ENCODE assay signal across 8 cellular contexts in the genomic region with DNA sequence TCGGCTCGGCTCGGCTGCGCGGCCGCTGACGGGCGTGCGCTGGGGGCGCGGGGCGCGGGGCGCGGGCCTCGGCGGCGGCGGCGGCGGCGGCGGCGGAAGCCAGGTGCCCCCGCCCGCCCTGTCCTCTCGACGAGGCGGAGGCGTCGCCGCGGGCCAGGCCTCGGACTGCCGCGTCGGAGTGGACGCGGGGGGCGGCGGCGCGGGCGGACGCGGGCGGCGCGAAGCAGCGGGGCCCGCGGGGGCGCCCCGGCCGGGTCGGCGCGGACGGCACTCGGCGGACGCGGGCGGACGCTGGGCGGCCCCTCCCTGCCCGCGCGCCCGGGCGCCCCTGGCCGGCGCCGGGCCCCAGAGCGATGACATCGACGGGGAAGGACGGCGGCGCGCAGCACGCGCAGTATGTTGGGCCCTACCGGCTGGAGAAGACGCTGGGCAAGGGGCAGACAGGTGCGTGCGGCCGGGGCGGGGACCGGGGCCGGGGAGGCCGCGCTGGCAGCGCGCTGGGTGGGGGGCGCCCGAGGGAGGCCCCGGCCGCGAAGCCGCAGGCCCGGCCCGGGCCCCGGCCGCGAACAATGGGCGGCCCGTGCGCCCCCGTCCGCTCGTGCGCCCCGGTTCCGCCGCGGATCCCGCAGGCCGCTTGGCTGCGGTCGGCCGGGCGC. TPM values are rescaled to one million over a fixed set of nuclear protein-coding genes. Genes with fewer than 3 reads are reported as not detected.
A peak's percentile ranks its signal among the peaks of the same experiment; 100 is the strongest.
DNase-seq lines count a peak whose midpoint lies in the region; ATAC-seq and TF ChIP-seq lines count a peak whose summit lies in the region.

Gene BRSK2, plus strand, starts transcription at position 3 of the 656 bp plus-strand sequence. Its CDS starts 351 bp downstream, at position 354.

- CTCF ChIA-PET in AG04450 (lab: Charles Lee) = interaction anchor here (0.6 kb wide), 1 partner anchor 106 kb away, joined by 3 read pairs; no protein-coding TSS in a partner anchor

- ATAC-seq in HG03108 (IDR thresholded peaks at IDR 0.05; ENCODE audit: unreplicated experiment) (peak; percentile 8), HG02938 (IDR thresholded peaks at IDR 0.05; ENCODE audit: unreplicated experiment) (no peak), HG02885 (IDR thresholded peaks at IDR 0.05; ENCODE audit: poor library complexity, unreplicated experiment) (no peak)

- DNase-seq in AG04450 (ENCODE audit: low read depth, low spot score) (no peak), caudate nucleus (lab: John Stamatoyannopoulos, UW) (no peak), SK-N-DZ (ENCODE audit: low spot score) (no peak), NCI-H2107 (lab: John Stamatoyannopoulos, UW) (no peak)

- peaks cover 26% of the 10 kb centered on the region for H3K27me3 ChIP-seq in AG04450 (ENCODE audit: control insufficient read depth, insufficient read depth, low read length)
- peaks cover 14% of the 10 kb centered on the region for H3K27me3 ChIP-seq in muscle layer of duodenum (ENCODE audit: low read depth, low read length)

- H3K4me3 ChIP-seq in AG04450 (ENCODE audit: low read depth, low read length) (peak within 1 kb of the TSS; percentile 66), muscle layer of duodenum (ENCODE audit: low read depth in 1 of 2, low read length in 2 of 2) (peak within 1 kb of the TSS; percentile 16 to 70)

- H3K9me3 ChIP-seq in AG04450 (ENCODE audit: control insufficient read depth, insufficient read depth, low read length) (peaks cover 8% of the 10 kb centered on the region; the same call in 1 of the 2 replicates), muscle layer of duodenum (ENCODE audit: control insufficient read depth in 1 of 2, low read length in 2 of 2) (no peaks in the 10 kb centered on the region)

- H3K36me3 ChIP-seq in muscle layer of duodenum (ENCODE audit: control insufficient read depth in 1 of 2, insufficient read depth in 2 of 2, low read length in 2 of 2) = no peaks in the 10 kb centered on the region

- peaks cover 0 to 11% of the 10 kb centered on the region in 2 donors for H3K4me1 ChIP-seq in muscle layer of duodenum (ENCODE audit: control insufficient read depth in 1 of 2, insufficient read depth in 2 of 2, low read length in 2 of 2)

- TF ChIP-seq CTCF in AG04450 (IDR thresholded peaks at IDR 0.05; ENCODE audit: low read depth, low read length) = no peak

- H3K27ac ChIP-seq in AG04450 (ENCODE audit: low read depth, low read length) (peak within 1 kb of the TSS; percentile 47), caudate nucleus (ENCODE audit: low read depth, low read length) (peak within 1 kb of the TSS; percentile 67), muscle layer of duodenum (ENCODE audit: low read length) (no peak within 1 kb of the TSS)

- POLR2A ChIA-PET in AG04450 (lab: Yijun Ruan, JAX) = interaction anchor here (0.7 to 1.2 kb wide), 5 partner anchors 12 to 914 kb away, joined by 3 to 4 read pairs (median 3); partner anchors contain the start of gene TOLLIP

RNA-seq across cellular contexts. Expression of gene BRSK2, which starts in this region (rescaled TPM):
- 0.11 and 0.12 TPM in 2 replicates for polyA plus RNA-seq in AG04450 (2011; rRNA removed)
- not detected in 2 replicates for polyA minus RNA-seq in AG04450 (2011; rRNA and poly(A)+ RNA removed)
- polyA plus RNA-seq in SK-N-DZ (2014; cell fraction: cytosol; rRNA removed) = 37.3 and 46.3 TPM in 2 replicates
- polyA plus RNA-seq in SK-N-DZ (2014; cell fraction: nucleus; rRNA removed) = 66.2 and 73.1 TPM in 2 replicates
